Comparison of ENCODE assay signal across 8 cellular contexts in the genomic region with DNA sequence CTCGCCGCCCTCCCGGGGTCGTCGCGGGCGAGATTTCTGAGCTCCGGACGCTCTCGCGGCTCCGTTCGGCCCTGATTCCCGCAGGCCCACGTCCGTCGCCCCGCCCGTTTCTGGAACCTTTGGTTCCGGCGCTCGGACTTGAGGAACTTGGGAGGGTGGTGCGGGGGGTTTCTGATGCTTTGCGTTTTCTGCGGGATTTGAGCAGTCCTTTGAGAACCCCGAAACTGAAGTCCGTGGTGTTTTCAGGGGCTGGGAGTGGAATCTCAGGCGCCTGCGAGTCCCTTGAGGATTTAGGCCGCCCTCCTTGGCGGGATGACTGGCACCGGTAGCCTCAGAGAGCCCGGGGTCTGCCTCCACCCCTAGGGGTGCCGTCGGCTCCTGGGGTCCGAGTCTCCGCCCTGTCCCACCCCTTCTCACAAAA. TPM values are rescaled to one million over a fixed set of nuclear protein-coding genes. Genes with fewer than 3 reads are reported as not detected.
A peak's percentile ranks its signal among the peaks of the same experiment; 100 is the strongest.
DNase-seq lines count a peak whose midpoint lies in the region; ATAC-seq and TF ChIP-seq lines count a peak whose summit lies in the region.

No MANE protein-coding gene starts in this region.

- H3K9me3 ChIP-seq in right atrium auricular region = no peaks in the 10 kb centered on the region

- intact Hi-C loops in sciatic nerve (cut with DNase I) = no loop called here

- peak overlapping the region; percentile 72 for H3K4me3 Mint-ChIP-seq in activated T-helper 17 cell treated with anti-CD3 and anti-CD28 coated beads, Interleukin-2, amount 50 U/mL, for 72 hours

- no peaks in the 10 kb centered on the region for H3K27me3 Mint-ChIP-seq in activated T-helper 17 cell treated with anti-CD3 and anti-CD28 coated beads, Interleukin-2, amount 50 U/mL, for 72 hours

- DNase-seq in NCI-H2227 (lab: John Stamatoyannopoulos, UW; ENCODE audit: unreplicated experiment) (peak; percentile 66), NCI-H2227 treated with DMSO at 0.1 percent for 48 hours (lab: John Stamatoyannopoulos, UW) (no peak), right atrium auricular region (ENCODE audit: low spot score) (no peak), sciatic nerve (ENCODE audit: low spot score) (peak; percentile 76), medulla oblongata (ENCODE audit: extremely low spot score) (no peak), cerebellar nuclear complex (lab: John Stamatoyannopoulos, UW) (no peak)

- H3K4me3 ChIP-seq in right atrium auricular region = peak overlapping the region; percentile 66 to 75

- peaks cover 0 to 14% of the 10 kb centered on the region in 2 donors for H3K4me1 ChIP-seq in right atrium auricular region

- peak overlapping the region; percentile 84 to 90 for H3K27ac ChIP-seq in right atrium auricular region

- H3K4me1 Mint-ChIP-seq in activated T-helper 17 cell treated with anti-CD3 and anti-CD28 coated beads, Interleukin-2, amount 50 U/mL, for 72 hours = peaks cover 4% of the 10 kb centered on the region

- ATAC-seq in activated T-helper 17 cell treated with anti-CD3 and anti-CD28 coated beads, Interleukin-2, amount 50 U/mL, for 72 hours (replicated peaks) = peak; percentile 23
- ATAC-seq in sciatic nerve (peak; percentile 16), GM18519 (IDR thresholded peaks at IDR 0.05; ENCODE audit: low FRiP score, unreplicated experiment) (no peak)

- TF ChIP-seq CTCF in right atrium auricular region (IDR thresholded peaks at IDR 0.05) = no peak

- no peaks in the 10 kb centered on the region for H3K36me3 Mint-ChIP-seq in activated T-helper 17 cell treated with anti-CD3 and anti-CD28 coated beads, Interleukin-2, amount 50 U/mL, for 72 hours (ENCODE audit: low read depth)

- H3K36me3 ChIP-seq in right atrium auricular region = no peaks in the 10 kb centered on the region

- H3K27ac Mint-ChIP-seq in activated T-helper 17 cell treated with anti-CD3 and anti-CD28 coated beads, Interleukin-2, amount 50 U/mL, for 72 hours = peak overlapping the region; percentile 71

- H3K9me3 Mint-ChIP-seq in activated T-helper 17 cell treated with anti-CD3 and anti-CD28 coated beads, Interleukin-2, amount 50 U/mL, for 72 hours = no peaks in the 10 kb centered on the region

- H3K27me3 ChIP-seq in right atrium auricular region = no peaks in the 10 kb centered on the region

RNA-seq across cellular contexts. Expression of gene THNSL2, which starts 0.3 kb away (rescaled TPM):
- 1 to 10 TPM in 1 of 2 donors, under 1 TPM in 1; 0.58 to 4.5 TPM for total RNA-seq in activated T-helper 17 cell treated with anti-CD3 and anti-CD28 coated beads, Interleukin-2, amount 50 U/mL, for 72 hours
- total RNA-seq in right atrium auricular region (10 to 100 TPM; 21.2 to 34.3 TPM), sciatic nerve (33.3 TPM)

RNA-seq across cellular contexts. Expression of gene FABP1, which starts 42.6 kb away (rescaled TPM):
- total RNA-seq in activated T-helper 17 cell treated with anti-CD3 and anti-CD28 coated beads, Interleukin-2, amount 50 U/mL, for 72 hours = not detected
- total RNA-seq in right atrium auricular region (not detected), sciatic nerve (not detected)

Comparison
In these comparisons a context has a peak if more than half of its experiments do, and no peak if none do; other contexts are left out.
1. DNase-seq: peak in NCI-H2227 (single experiment) and sciatic nerve (single experiment); none in NCI-H2227 treated with DMSO at 0.1 percent for 48 hours (single experiment), right atrium auricular region (single experiment), medulla oblongata (single experiment) and cerebellar nuclear complex (0 of 2).